In genomic region chr7:87137271-87137670, GRCh38 we compare ENCODE assay signal across 1 cellular context.
A peak's percentile ranks its signal among the peaks of the same experiment; 100 is the strongest.
TF ChIP-seq lines count a peak whose summit lies in the region.

No MANE protein-coding gene starts in this region.

TF ChIP-seq in K562, 482 proteins besides CTCF, POLR2A, EP300 and RAD21 (continued from another document and continues in another):
- TF ChIP-seq, protein P1, sequence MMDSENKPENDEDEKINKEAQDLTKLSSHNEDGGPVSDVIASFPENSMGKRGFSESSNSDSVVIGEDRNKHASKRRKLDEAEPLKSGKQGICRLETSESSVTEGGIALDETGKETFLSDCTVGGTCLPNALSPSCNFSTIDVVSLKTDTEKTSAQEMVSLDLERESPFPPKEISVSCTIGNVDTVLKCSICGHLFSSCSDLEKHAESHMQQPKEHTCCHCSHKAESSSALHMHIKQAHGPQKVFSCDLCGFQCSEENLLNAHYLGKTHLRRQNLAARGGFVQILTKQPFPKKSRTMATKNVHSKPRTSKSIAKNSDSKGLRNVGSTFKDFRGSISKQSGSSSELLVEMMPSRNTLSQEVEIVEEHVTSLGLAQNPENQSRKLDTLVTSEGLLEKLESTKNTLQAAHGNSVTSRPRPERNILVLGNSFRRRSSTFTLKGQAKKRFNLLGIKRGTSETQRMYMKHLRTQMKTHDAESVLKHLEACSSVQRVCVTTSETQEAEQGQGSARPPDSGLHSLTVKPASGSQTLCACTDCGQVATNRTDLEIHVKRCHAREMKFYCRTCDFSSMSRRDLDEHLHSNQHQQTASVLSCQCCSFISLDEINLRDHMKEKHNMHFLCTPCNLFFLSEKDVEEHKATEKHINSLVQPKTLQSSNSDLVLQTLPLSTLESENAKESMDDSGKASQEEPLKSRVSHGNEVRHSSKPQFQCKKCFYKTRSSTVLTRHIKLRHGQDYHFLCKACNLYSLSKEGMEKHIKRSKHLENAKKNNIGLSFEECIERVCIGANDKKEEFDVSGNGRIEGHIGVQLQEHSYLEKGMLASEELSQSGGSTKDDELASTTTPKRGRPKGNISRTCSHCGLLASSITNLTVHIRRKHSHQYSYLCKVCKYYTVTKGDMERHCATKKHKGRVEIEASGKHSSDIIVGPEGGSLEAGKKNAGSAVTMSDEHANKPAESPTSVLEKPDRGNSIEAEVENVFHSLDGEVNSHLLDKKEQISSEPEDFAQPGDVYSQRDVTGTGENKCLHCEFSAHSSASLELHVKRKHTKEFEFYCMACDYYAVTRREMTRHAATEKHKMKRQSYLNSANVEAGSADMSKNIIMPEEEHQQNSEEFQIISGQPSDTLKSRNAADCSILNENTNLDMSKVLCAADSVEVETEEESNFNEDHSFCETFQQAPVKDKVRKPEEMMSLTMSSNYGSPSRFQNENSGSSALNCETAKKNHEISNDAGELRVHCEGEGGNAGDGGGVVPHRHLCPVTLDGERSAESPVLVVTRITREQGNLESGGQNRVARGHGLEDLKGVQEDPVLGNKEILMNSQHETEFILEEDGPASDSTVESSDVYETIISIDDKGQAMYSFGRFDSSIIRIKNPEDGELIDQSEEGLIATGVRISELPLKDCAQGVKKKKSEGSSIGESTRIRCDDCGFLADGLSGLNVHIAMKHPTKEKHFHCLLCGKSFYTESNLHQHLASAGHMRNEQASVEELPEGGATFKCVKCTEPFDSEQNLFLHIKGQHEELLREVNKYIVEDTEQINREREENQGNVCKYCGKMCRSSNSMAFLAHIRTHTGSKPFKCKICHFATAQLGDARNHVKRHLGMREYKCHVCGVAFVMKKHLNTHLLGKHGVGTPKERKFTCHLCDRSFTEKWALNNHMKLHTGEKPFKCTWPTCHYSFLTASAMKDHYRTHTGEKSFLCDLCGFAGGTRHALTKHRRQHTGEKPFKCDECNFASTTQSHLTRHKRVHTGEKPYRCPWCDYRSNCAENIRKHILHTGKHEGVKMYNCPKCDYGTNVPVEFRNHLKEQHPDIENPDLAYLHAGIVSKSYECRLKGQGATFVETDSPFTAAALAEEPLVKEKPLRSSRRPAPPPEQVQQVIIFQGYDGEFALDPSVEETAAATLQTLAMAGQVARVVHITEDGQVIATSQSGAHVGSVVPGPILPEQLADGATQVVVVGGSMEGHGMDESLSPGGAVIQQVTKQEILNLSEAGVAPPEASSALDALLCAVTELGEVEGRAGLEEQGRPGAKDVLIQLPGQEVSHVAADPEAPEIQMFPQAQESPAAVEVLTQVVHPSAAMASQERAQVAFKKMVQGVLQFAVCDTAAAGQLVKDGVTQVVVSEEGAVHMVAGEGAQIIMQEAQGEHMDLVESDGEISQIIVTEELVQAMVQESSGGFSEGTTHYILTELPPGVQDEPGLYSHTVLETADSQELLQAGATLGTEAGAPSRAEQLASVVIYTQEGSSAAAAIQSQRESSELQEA (IDR thresholded peaks at IDR 0.05; ENCODE audit: low read depth), result no peak
- no peak for TF ChIP-seq ESRRB (CRISPR knock-in tag; IDR thresholded peaks at IDR 0.05; ENCODE audit: borderline replicate concordance)
- no peak for TF ChIP-seq ZNF197 (CRISPR knock-in tag; IDR thresholded peaks at IDR 0.05; ENCODE audit: low read depth)
- TF ChIP-seq, protein P2, sequence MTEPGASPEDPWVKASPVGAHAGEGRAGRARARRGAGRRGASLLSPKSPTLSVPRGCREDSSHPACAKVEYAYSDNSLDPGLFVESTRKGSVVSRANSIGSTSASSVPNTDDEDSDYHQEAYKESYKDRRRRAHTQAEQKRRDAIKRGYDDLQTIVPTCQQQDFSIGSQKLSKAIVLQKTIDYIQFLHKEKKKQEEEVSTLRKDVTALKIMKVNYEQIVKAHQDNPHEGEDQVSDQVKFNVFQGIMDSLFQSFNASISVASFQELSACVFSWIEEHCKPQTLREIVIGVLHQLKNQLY (CRISPR knock-in tag; conservative IDR thresholded peaks at IDR 0.05), result no peak
- no peak for TF ChIP-seq ZNF224 (CRISPR knock-in tag; IDR thresholded peaks at IDR 0.05)
- TF ChIP-seq, protein P3, sequence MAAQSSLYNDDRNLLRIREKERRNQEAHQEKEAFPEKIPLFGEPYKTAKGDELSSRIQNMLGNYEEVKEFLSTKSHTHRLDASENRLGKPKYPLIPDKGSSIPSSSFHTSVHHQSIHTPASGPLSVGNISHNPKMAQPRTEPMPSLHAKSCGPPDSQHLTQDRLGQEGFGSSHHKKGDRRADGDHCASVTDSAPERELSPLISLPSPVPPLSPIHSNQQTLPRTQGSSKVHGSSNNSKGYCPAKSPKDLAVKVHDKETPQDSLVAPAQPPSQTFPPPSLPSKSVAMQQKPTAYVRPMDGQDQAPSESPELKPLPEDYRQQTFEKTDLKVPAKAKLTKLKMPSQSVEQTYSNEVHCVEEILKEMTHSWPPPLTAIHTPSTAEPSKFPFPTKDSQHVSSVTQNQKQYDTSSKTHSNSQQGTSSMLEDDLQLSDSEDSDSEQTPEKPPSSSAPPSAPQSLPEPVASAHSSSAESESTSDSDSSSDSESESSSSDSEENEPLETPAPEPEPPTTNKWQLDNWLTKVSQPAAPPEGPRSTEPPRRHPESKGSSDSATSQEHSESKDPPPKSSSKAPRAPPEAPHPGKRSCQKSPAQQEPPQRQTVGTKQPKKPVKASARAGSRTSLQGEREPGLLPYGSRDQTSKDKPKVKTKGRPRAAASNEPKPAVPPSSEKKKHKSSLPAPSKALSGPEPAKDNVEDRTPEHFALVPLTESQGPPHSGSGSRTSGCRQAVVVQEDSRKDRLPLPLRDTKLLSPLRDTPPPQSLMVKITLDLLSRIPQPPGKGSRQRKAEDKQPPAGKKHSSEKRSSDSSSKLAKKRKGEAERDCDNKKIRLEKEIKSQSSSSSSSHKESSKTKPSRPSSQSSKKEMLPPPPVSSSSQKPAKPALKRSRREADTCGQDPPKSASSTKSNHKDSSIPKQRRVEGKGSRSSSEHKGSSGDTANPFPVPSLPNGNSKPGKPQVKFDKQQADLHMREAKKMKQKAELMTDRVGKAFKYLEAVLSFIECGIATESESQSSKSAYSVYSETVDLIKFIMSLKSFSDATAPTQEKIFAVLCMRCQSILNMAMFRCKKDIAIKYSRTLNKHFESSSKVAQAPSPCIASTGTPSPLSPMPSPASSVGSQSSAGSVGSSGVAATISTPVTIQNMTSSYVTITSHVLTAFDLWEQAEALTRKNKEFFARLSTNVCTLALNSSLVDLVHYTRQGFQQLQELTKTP (IDR thresholded peaks at IDR 0.05; ENCODE audit: low read depth in 1 of 2, partially characterized antibody in 2 of 2), result peak in 1 of 2 experiments; percentile 99
- TF ChIP-seq RAD51 (IDR thresholded peaks at IDR 0.05; ENCODE audit: borderline replicate concordance, low read depth), result no peak
- TF ChIP-seq PTRF (tag; IDR thresholded peaks at IDR 0.05), result no peak
- no peak for TF ChIP-seq ZNF436 (CRISPR knock-in tag; IDR thresholded peaks at IDR 0.05)
- peak; percentile 47 for TF ChIP-seq C11orf30 (IDR thresholded peaks at IDR 0.05; ENCODE audit: low read depth)
- no peak for TF ChIP-seq ZNF23 (CRISPR knock-in tag; IDR thresholded peaks at IDR 0.05)
- TF ChIP-seq SMAD3 (CRISPR knock-in tag; conservative IDR thresholded peaks at IDR 0.05), result no peak
- no peak for TF ChIP-seq ZNF79 (CRISPR knock-in tag; IDR thresholded peaks at IDR 0.05; ENCODE audit: low read depth)
- no peak for TF ChIP-seq SRSF1 (IDR thresholded peaks at IDR 0.05; ENCODE audit: low read depth, low read length)
- 0 out of 2 replicates have a peak, but pooled peaks have one; percentile 56 for TF ChIP-seq CHAMP1 (IDR thresholded peaks at IDR 0.05)
- no peak for TF ChIP-seq HNRNPUL1 (IDR thresholded peaks at IDR 0.05; ENCODE audit: low read length)
- no peak for TF ChIP-seq ERF (CRISPR knock-in tag; IDR thresholded peaks at IDR 0.05)
- TF ChIP-seq, protein P4, sequence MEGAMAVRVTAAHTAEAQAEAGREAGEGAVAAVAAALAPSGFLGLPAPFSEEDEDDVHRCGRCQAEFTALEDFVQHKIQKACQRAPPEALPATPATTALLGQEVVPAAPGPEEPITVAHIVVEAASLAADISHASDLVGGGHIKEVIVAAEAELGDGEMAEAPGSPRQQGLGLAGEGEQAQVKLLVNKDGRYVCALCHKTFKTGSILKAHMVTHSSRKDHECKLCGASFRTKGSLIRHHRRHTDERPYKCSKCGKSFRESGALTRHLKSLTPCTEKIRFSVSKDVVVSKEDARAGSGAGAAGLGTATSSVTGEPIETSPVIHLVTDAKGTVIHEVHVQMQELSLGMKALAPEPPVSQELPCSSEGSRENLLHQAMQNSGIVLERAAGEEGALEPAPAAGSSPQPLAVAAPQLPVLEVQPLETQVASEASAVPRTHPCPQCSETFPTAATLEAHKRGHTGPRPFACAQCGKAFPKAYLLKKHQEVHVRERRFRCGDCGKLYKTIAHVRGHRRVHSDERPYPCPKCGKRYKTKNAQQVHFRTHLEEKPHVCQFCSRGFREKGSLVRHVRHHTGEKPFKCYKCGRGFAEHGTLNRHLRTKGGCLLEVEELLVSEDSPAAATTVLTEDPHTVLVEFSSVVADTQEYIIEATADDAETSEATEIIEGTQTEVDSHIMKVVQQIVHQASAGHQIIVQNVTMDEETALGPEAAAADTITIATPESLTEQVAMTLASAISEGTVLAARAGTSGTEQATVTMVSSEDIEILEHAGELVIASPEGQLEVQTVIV (CRISPR knock-in tag; IDR thresholded peaks at IDR 0.05; ENCODE audit: borderline replicate concordance), result no peak
- TF ChIP-seq, protein P5, sequence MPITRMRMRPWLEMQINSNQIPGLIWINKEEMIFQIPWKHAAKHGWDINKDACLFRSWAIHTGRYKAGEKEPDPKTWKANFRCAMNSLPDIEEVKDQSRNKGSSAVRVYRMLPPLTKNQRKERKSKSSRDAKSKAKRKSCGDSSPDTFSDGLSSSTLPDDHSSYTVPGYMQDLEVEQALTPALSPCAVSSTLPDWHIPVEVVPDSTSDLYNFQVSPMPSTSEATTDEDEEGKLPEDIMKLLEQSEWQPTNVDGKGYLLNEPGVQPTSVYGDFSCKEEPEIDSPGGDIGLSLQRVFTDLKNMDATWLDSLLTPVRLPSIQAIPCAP (CRISPR knock-in tag; IDR thresholded peaks at IDR 0.05; ENCODE audit: borderline replicate concordance), result no peak
- no peak for TF ChIP-seq NFE2 (IDR thresholded peaks at IDR 0.05; ENCODE audit: low read depth)
- no peak for TF ChIP-seq ZNF699 (CRISPR knock-in tag; IDR thresholded peaks at IDR 0.05; ENCODE audit: insufficient replicate concordance)
- no peak for TF ChIP-seq ZNF395 (CRISPR knock-in tag; IDR thresholded peaks at IDR 0.05)
- no peak for TF ChIP-seq TFAM (CRISPR knock-in tag; conservative IDR thresholded peaks at IDR 0.05)
- TF ChIP-seq ETV5 (CRISPR knock-in tag; IDR thresholded peaks at IDR 0.05; ENCODE audit: low read depth), result no peak
- TF ChIP-seq ZNF316 (IDR thresholded peaks at IDR 0.05), result peak; percentile 76
- no peak for TF ChIP-seq HMGXB4 (CRISPR knock-in tag; IDR thresholded peaks at IDR 0.05)
- TF ChIP-seq PHB (CRISPR knock-in tag; IDR thresholded peaks at IDR 0.05), result no peak
- no peak for TF ChIP-seq HMG20B (CRISPR knock-in tag; IDR thresholded peaks at IDR 0.05)
- TF ChIP-seq, protein P6, sequence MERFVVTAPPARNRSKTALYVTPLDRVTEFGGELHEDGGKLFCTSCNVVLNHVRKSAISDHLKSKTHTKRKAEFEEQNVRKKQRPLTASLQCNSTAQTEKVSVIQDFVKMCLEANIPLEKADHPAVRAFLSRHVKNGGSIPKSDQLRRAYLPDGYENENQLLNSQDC (CRISPR knock-in tag; IDR thresholded peaks at IDR 0.05), result no peak
- TF ChIP-seq NR2F6 (CRISPR knock-in tag; IDR thresholded peaks at IDR 0.05), result no peak
- no peak for TF ChIP-seq WHSC1 (IDR thresholded peaks at IDR 0.05; ENCODE audit: low read length)
- no peak for TF ChIP-seq TCF7 (IDR thresholded peaks at IDR 0.05; ENCODE audit: borderline replicate concordance)
- TF ChIP-seq SMARCC2 (IDR thresholded peaks at IDR 0.05; ENCODE audit: low read depth), result no peak
- no peak for TF ChIP-seq MNT (conservative IDR thresholded peaks at IDR 0.05)
